Comparison of ENCODE assay signal across 21 cellular contexts in genomic region chr14:68701001-68701741, GRCh38.
"Had no signal": no experiment of that assay in that cellular context is flagged by ENCODE, and none has a peak within 500 bp of the region (broad histone marks: within the 10 kb centered on the region; RNA-seq: fewer than 3 reads in every experiment).

No MANE protein-coding gene starts in this region.

- H3K4me1 Mint-ChIP-seq: activated naive CD8-positive, alpha-beta T cell treated with anti-CD3 and anti-CD28 coated beads, Interleukin-2, amount 10 ng/mL, durations not matched to agents 7 days and 5 days had no signal

- H3K27ac Mint-ChIP-seq: activated naive CD8-positive, alpha-beta T cell treated with anti-CD3 and anti-CD28 coated beads, Interleukin-2, amount 10 ng/mL, durations not matched to agents 7 days and 5 days; neural progenitor cell; type B pancreatic cell had no signal

- H3K9ac ChIP-seq: neural progenitor cell had no signal

- ATAC-seq: esophagus mucosa, gastrocnemius medialis, left lobe of liver, right lobe of liver had no signal

- H3K4me3 ChIP-seq: gastrocnemius medialis, neural progenitor cell, ovary, right lobe of liver, testis had no signal

- H3K36me3 ChIP-seq: gastrocnemius medialis, neural progenitor cell, ovary, right lobe of liver had no signal

- H3K4me1 ChIP-seq: gastrocnemius medialis, neural progenitor cell had no signal

- DNase-seq: activated CD4-positive, alpha-beta T cell treated with anti-CD3 and anti-CD28 coated beads, Interleukin-2, amount 50 U/mL, for 1 hour; activated CD4-positive, CD25-positive, alpha-beta regulatory T cell treated with anti-CD3 and anti-CD28 coated beads, Interleukin-2, amount 50 U/mL, for 72 hours; activated gamma-delta T cell; activated naive CD8-positive, alpha-beta T cell treated with anti-CD3 and anti-CD28 coated beads, Interleukin-2, amount 10 ng/mL, durations not matched to agents 7 days and 5 days; amygdala; central memory CD4-positive, alpha-beta T cell; cortex of kidney; effector CD4-positive, alpha-beta T cell; gastrocnemius medialis; midbrain; right lobe of liver; small intestine; stimulated activated CD4-positive, alpha-beta T cell treated with anti-CD3 and anti-CD28 coated beads, Interleukin-15, amount 100 ng/mL, for 24 hours; stimulated activated CD4-positive, alpha-beta T cell treated with anti-CD3 and anti-CD28 coated beads, Interleukin-2, amount 100 ng/mL, for 48 hours; T1000; testis had no signal

- H3K27me3 Mint-ChIP-seq: type B pancreatic cell had no signal

- H3K4me2 ChIP-seq: neural progenitor cell had no signal

- H3K27ac ChIP-seq: gastrocnemius medialis, neural progenitor cell, ovary, right lobe of liver, testis had no signal

- H3K27me3 ChIP-seq: gastrocnemius medialis, neural progenitor cell, ovary, right lobe of liver, testis had no signal

- H3K4me3 Mint-ChIP-seq: activated naive CD8-positive, alpha-beta T cell treated with anti-CD3 and anti-CD28 coated beads, Interleukin-2, amount 10 ng/mL, durations not matched to agents 7 days and 5 days; neural progenitor cell; type B pancreatic cell had no signal

- H3K9me3 ChIP-seq: gastrocnemius medialis, ovary, right lobe of liver, testis had no signal

- H2AFZ ChIP-seq: neural progenitor cell had no signal
